13 cellular contexts compared by ENCODE assay signal in the genomic region with DNA sequence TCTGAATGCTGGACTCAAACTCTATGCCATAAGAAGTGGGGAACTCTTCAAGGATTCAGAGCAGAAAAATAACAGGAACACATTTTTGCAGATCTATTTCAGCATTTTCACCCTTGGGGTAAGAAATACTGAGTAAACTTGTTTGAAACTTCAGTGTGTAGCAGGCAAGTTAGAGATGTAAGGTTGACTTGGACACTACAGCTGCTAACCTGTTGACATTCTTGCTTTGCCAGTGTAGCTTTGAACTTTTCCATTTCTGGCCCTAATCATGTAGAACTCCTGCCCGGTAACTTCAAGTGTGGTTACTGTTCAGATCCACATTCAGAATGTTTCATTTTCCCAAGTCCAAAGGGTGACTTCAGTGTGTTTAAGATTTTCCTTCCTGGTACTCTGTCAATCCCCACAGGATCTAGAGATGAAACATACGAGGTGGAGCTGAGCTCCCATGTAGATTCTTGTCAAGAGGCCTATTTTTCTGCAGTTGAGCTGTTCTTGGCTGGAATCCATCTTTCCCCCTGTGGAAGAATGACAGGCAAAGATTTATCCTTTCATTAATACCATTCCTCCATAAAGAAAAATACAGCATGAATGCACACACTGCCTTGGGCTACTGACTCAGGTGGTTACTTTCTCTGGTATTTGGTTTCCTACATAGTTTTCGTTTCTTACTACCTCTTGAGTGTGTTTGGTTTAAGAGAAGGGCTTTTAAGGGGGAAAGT. TPM values are rescaled to one million over a fixed set of nuclear protein-coding genes. Genes with fewer than 3 reads are reported as not detected.
DNase-seq lines count a peak whose midpoint lies in the region; ATAC-seq and TF ChIP-seq lines count a peak whose summit lies in the region.
"Had no signal": no experiment of that assay in that cellular context is flagged by ENCODE, and none has a peak within 500 bp of the region (broad histone marks: within the 10 kb centered on the region; RNA-seq: fewer than 3 reads in every experiment).

No MANE protein-coding gene starts in this region.

- no peaks in the 10 kb centered on the region for H3K27me3 ChIP-seq in breast epithelium
- H3K27me3 ChIP-seq in left lung: no peaks in the 10 kb centered on the region
- H3K27me3 ChIP-seq: cardiac muscle cell had no signal

- TF ChIP-seq POLR2A in breast epithelium (IDR thresholded peaks at IDR 0.05): no peak

- intact Hi-C loops in breast epithelium (cut with DNase I; ENCODE audit: low total_unique reads): no loop called here
- intact Hi-C loops in left lung (cut with DNase I): no loop called here

- no peaks in the 10 kb centered on the region for H3K4me1 ChIP-seq in breast epithelium
- H3K4me1 ChIP-seq in left lung: peaks cover 0 to 3% of the 10 kb centered on the region in 2 donors

- no peaks in the 10 kb centered on the region for H3K36me3 ChIP-seq in breast epithelium
- H3K36me3 ChIP-seq in left lung: peaks cover 0 to 37% of the 10 kb centered on the region in 2 donors
- H3K36me3 ChIP-seq: cardiac muscle cell had no signal

- TF ChIP-seq CTCF in AG09309 (IDR thresholded peaks at IDR 0.05; ENCODE audit: control insufficient read depth, insufficient read depth, low read depth, low read length, missing control alignments): no peak
- TF ChIP-seq CTCF in breast epithelium (IDR thresholded peaks at IDR 0.05): no peak
- no peak for TF ChIP-seq CTCF in left lung (IDR thresholded peaks at IDR 0.05)

- H3K27ac ChIP-seq in breast epithelium (peak overlapping the region; percentile 34 to 43), left lung (peak overlapping the region; percentile 16 to 66)
- H3K27ac ChIP-seq: cardiac muscle cell, SK-N-MC had no signal

- peak; percentile 28 for DNase-seq in AG09309 (ENCODE audit: low read depth)
- peak; percentile 95 for DNase-seq in M059J (ENCODE audit: low read depth)
- DNase-seq in breast epithelium (ENCODE audit: low spot score in 2 of 2): no peak
- no peak for DNase-seq in left lung
- no peak for DNase-seq in HuH-7 (ENCODE audit: low spot score)
- no peak for DNase-seq in occipital lobe (lab: John Stamatoyannopoulos, UW)
- DNase-seq: activated CD4-positive, alpha-beta T cell treated with anti-CD3 and anti-CD28 coated beads for 36 hours; NCI-H1436 treated with DMSO at 0.1 percent for 48 hours; NCI-H774 had no signal

- H3K4me3 ChIP-seq in AG09309 (ENCODE audit: control insufficient read depth, low read depth, low read length) (no peak overlapping the region), breast epithelium (no peak overlapping the region), left lung (no peak overlapping the region)
- H3K4me3 ChIP-seq: cardiac muscle cell, SK-N-MC had no signal

- peak; percentile 63 for ATAC-seq in left lung
- no peak for ATAC-seq in HG03520 (IDR thresholded peaks at IDR 0.05; ENCODE audit: unreplicated experiment)
- ATAC-seq in HG02759 (IDR thresholded peaks at IDR 0.05; ENCODE audit: unreplicated experiment): no peak
- ATAC-seq: activated CD4-positive, alpha-beta T cell treated with anti-CD3 and anti-CD28 coated beads for 36 hours had no signal

- no peaks in the 10 kb centered on the region for H3K9me3 ChIP-seq in breast epithelium
- H3K9me3 ChIP-seq in left lung: no peaks in the 10 kb centered on the region

RNA-seq across cellular contexts. Expression of gene FHDC1, which starts 34.1 kb away (rescaled TPM):
- total RNA-seq in M059J (2014; rRNA removed; shearing (Covaris generic)): 0.39 and 0.76 TPM in 2 replicates
- total RNA-seq in breast epithelium: 1 to 10 TPM in 2 of 3 donors, under 1 TPM in 1; 0.48 to 2.3 (median 2.0) TPM
- total RNA-seq in left lung: 10 to 100 TPM; 22.4 to 32.9 TPM
- 3.3 TPM for total RNA-seq in occipital lobe

Comparison
In these comparisons a context has a peak if more than half of its experiments do, and no peak if none do; other contexts are left out.
1. DNase-seq: peak in AG09309 (single experiment) and M059J (single experiment); none in breast epithelium (0 of 2), left lung (0 of 2), HuH-7 (single experiment) and occipital lobe (single experiment).